8 cellular contexts compared by ENCODE assay signal in genomic region chr1:19390901-19391595, GRCh38.
DNase-seq lines count a peak whose midpoint lies in the region; ATAC-seq and TF ChIP-seq lines count a peak whose summit lies in the region.

No MANE protein-coding gene starts in this region.

- no peak for TF ChIP-seq POLR2A in sigmoid colon (IDR thresholded peaks at IDR 0.05)

- peak overlapping the region in 6 of 10 donors; percentile 22 to 39 (median 26) for H3K4me3 ChIP-seq in heart right ventricle
- peak overlapping the region in 1 of 4 donors; percentile 12 for H3K4me3 ChIP-seq in sigmoid colon

- H3K36me3 Mint-ChIP-seq in activated naive CD8-positive, alpha-beta T cell, result no peaks in the 10 kb centered on the region

- H3K4me1 Mint-ChIP-seq in activated naive CD8-positive, alpha-beta T cell (ENCODE audit: low read depth), result peaks cover 78% of the 10 kb centered on the region

- intact Hi-C loops in heart right ventricle (cut with DNase I), result loop anchor here in 9 of 10 donors (1.0 to 10.0 kb wide), 11 partner anchors 84 to 264 kb away; partner anchors contain the start of gene CAPZB (in 3 of the 9)
- intact Hi-C loops in sigmoid colon (cut with DNase I), result loop anchor here (2.0 kb wide), 2 partner anchors 94 to 260 kb away; partner anchors contain the start of gene CAPZB

- peak; percentile 54 for ATAC-seq in HG03095 (IDR thresholded peaks at IDR 0.05; ENCODE audit: unreplicated experiment)
- peak in 7 of 8 donors; percentile 30 to 66 (median 58) for ATAC-seq in heart right ventricle

- H3K9me3 Mint-ChIP-seq in activated naive CD8-positive, alpha-beta T cell (ENCODE audit: low read depth), result no peaks in the 10 kb centered on the region

- peak overlapping the region; percentile 85 for H3K4me3 Mint-ChIP-seq in activated naive CD8-positive, alpha-beta T cell

- H3K27me3 Mint-ChIP-seq in activated naive CD8-positive, alpha-beta T cell, result no peaks in the 10 kb centered on the region

- peak overlapping the region; percentile 2 to 87 (median 70) for H3K27ac ChIP-seq in heart right ventricle
- peak overlapping the region; percentile 71 to 98 (median 82) for H3K27ac ChIP-seq in sigmoid colon

- in situ Hi-C loops in SK-MEL-5 (cut with HindIII; ENCODE audit: low pct_unique_long_range_greater_than_20kb, low sequenced_read_pairs), result no loop called here

- H3K27ac Mint-ChIP-seq in activated naive CD8-positive, alpha-beta T cell, result peak overlapping the region; percentile 92

- peak; percentile 9 for DNase-seq in NCI-H345 (lab: John Stamatoyannopoulos, UW)
- DNase-seq in NCI-H345 treated with DMSO at 0.1 percent for 48 hours (lab: John Stamatoyannopoulos, UW; ENCODE audit: unreplicated experiment), result no peak
- peak; percentile 55 for DNase-seq in SK-MEL-5 (ENCODE audit: low read depth, low spot score)
- DNase-seq in heart right ventricle, result peak; percentile 53 to 73
- peak; percentile 87 for DNase-seq in sigmoid colon
- DNase-seq in cerebellar nuclear complex (lab: John Stamatoyannopoulos, UW), result no peak

- peaks cover 0 to 31% (median 0%) of the 10 kb centered on the region in 9 donors for H3K36me3 ChIP-seq in heart right ventricle
- H3K36me3 ChIP-seq in sigmoid colon, result peaks cover 0 to 4% (median 0%) of the 10 kb centered on the region in 4 donors

- 22 to 38% methylated on average over 17 of the region's 17 CpGs for WGBS in heart right ventricle, 2 donors
- WGBS in sigmoid colon, 2 donors, result 21 to 51% methylated on average over 17 of the region's 17 CpGs

- peaks cover 16 to 87% (median 59%) of the 10 kb centered on the region in 9 donors for H3K4me1 ChIP-seq in heart right ventricle
- H3K4me1 ChIP-seq in sigmoid colon, result peaks cover 0 to 83% (median 76%) of the 10 kb centered on the region in 4 donors

- no peak for TF ChIP-seq EP300 in sigmoid colon (IDR thresholded peaks at IDR 0.05)

- TF ChIP-seq CTCF in heart right ventricle (IDR thresholded peaks at IDR 0.05) (peak; percentile 56 to 94 (median 78)), sigmoid colon (IDR thresholded peaks at IDR 0.05) (peak; percentile 70 to 88 (median 84))

- no peaks in the 10 kb centered on the region for H3K9me3 ChIP-seq in heart right ventricle
- H3K9me3 ChIP-seq in sigmoid colon, result no peaks in the 10 kb centered on the region

- H3K27me3 ChIP-seq in heart right ventricle, result no peaks in the 10 kb centered on the region
- no peaks in the 10 kb centered on the region for H3K27me3 ChIP-seq in sigmoid colon

Comparison
In these comparisons a context has a peak if more than half of its experiments do, and no peak if none do; other contexts are left out.
1. DNase-seq: peak in NCI-H345 (single experiment), SK-MEL-5 (single experiment), heart right ventricle (2 of 2) and sigmoid colon (single experiment); none in NCI-H345 treated with DMSO at 0.1 percent for 48 hours (single experiment) and cerebellar nuclear complex (0 of 2).